ENCODE assay signal across 1 cellular context in genomic region chr2:55422876-55423275, GRCh38.
TF ChIP-seq lines count a peak whose summit lies in the region.

No MANE protein-coding gene starts in this region.

TF ChIP-seq in GM23338, 12 proteins besides CTCF, POLR2A, EP300 and RAD21 (continued from another document):
- no peak for TF ChIP-seq ZNF462 (CRISPR knock-in tag; IDR thresholded peaks at IDR 0.05)
- TF ChIP-seq JUNB (IDR thresholded peaks at IDR 0.05; ENCODE audit: unreplicated experiment) = no peak
